17 cellular contexts compared by ENCODE assay signal in the genomic region with DNA sequence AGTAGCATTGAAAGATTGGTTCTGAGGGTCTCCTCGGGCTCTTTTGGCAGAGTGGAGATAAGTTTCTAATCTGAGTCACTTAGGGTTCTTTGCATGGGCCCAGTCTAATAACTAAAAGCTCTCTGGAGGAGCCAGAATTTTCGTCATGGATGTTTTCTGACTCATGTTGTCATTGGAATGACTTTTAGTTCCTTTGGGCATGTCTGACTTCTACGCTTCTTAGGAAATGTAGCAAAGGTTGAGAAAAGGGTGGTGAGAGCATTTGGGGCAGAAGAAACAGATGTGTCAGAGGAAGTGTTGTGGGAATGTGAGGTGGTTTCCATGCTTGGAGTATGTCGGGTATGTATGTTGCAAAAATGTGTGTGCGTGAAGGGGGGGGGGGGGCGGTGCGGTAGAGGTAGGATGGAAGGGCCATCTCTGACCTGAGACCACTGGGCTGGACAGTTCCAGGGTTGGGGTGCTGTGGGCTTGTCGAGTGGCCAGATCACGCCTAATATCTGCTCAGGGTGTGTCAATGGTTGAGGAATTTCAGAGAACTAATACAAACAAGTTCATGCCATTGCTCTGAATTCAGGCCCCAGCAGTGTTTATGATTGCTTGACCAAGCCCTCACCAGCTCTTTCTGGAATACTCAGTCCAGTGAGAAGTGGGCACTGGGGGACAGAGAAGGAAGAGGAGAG. TPM values are rescaled to one million over a fixed set of nuclear protein-coding genes. Genes with fewer than 3 reads are reported as not detected.
DNase-seq lines count a peak whose midpoint lies in the region; TF ChIP-seq lines count a peak whose summit lies in the region.
"Had no signal": no experiment of that assay in that cellular context is flagged by ENCODE, and none has a peak within 500 bp of the region (broad histone marks: within the 10 kb centered on the region; RNA-seq: fewer than 3 reads in every experiment).

No MANE protein-coding gene starts in this region.

- no peaks in the 10 kb centered on the region for H3K9me2 ChIP-seq in PC-9 (ENCODE audit: insufficient read depth)

- H3K9me3 ChIP-seq in PC-9 (ENCODE audit: insufficient read depth, low read depth): no peaks in the 10 kb centered on the region
- H3K9me3 ChIP-seq: stomach had no signal

- CTCF ChIA-PET in PC-9 (lab: Charles Lee): no interaction called here

- intact Hi-C loops in PC-9 (cut with micrococcal nuclease; ENCODE audit: unreplicated experiment): no loop called here
- intact Hi-C loops in activated T-helper 2 cell treated with anti-CD3 and anti-CD28 coated beads, Interferon-gamma antibody, Interleukin-2, Interleukin-4, amounts not matched to agents 10 μg/mL and 5 μg/mL and 100 μg/mL, durations not matched to agents 14 hours and 24 hours and 36 hours (cut with micrococcal nuclease): no loop called here

- BruUV-seq in PC-9 (replicated peaks; lab: Mats Ljungman, UMichigan): no TSS peak

- no peaks in the 10 kb centered on the region for H3K9me3 Mint-ChIP-seq in activated T-helper 2 cell treated with anti-CD3 and anti-CD28 coated beads, Interferon-gamma antibody, Interleukin-2, Interleukin-4, amounts not matched to agents 10 μg/mL and 5 μg/mL and 100 μg/mL, durations not matched to agents 14 hours and 24 hours and 36 hours
- H3K9me3 Mint-ChIP-seq: neural crest cell had no signal

- no peak overlapping the region for H3K27ac ChIP-seq in PC-9
- H3K27ac ChIP-seq: C4-2B, stomach had no signal

- H3K4me3 Mint-ChIP-seq in activated T-helper 2 cell treated with anti-CD3 and anti-CD28 coated beads, Interferon-gamma antibody, Interleukin-2, Interleukin-4, amounts not matched to agents 10 μg/mL and 5 μg/mL and 100 μg/mL, durations not matched to agents 14 hours and 24 hours and 36 hours (ENCODE audit: low read depth): no peak overlapping the region
- H3K4me3 Mint-ChIP-seq: neural crest cell had no signal

- H3K27me3 ChIP-seq in PC-9 (ENCODE audit: insufficient read depth, low read depth): no peaks in the 10 kb centered on the region
- H3K27me3 ChIP-seq: stomach had no signal

- 0 out of 2 replicates have a peak, but pooled peaks cover 3% of the 10 kb centered on the region for H3F3A ChIP-seq in PC-9 (ENCODE audit: insufficient read depth, low read depth)

- no peak overlapping the region for H3K27ac Mint-ChIP-seq in activated T-helper 2 cell treated with anti-CD3 and anti-CD28 coated beads, Interferon-gamma antibody, Interleukin-2, Interleukin-4, amounts not matched to agents 10 μg/mL and 5 μg/mL and 100 μg/mL, durations not matched to agents 14 hours and 24 hours and 36 hours

- no peak overlapping the region for H3K4me3 ChIP-seq in AG10803 (ENCODE audit: low read length)
- H3K4me3 ChIP-seq in PC-9: no peak overlapping the region
- H3K4me3 ChIP-seq in epithelial cell of proximal tubule (ENCODE audit: low read depth, low read length): no peak overlapping the region
- H3K4me3 ChIP-seq: stomach had no signal

- no peaks in the 10 kb centered on the region for H4K20me1 ChIP-seq in PC-9 (ENCODE audit: insufficient read depth)

- H3K4me2 ChIP-seq in PC-9: peak overlapping the region; percentile 29; the same call in 1 of the 2 replicates

- no peaks in the 10 kb centered on the region for H3K36me3 Mint-ChIP-seq in activated T-helper 2 cell treated with anti-CD3 and anti-CD28 coated beads, Interferon-gamma antibody, Interleukin-2, Interleukin-4, amounts not matched to agents 10 μg/mL and 5 μg/mL and 100 μg/mL, durations not matched to agents 14 hours and 24 hours and 36 hours (ENCODE audit: low read depth)

- no peaks in the 10 kb centered on the region for H3K4me1 Mint-ChIP-seq in activated T-helper 2 cell treated with anti-CD3 and anti-CD28 coated beads, Interferon-gamma antibody, Interleukin-2, Interleukin-4, amounts not matched to agents 10 μg/mL and 5 μg/mL and 100 μg/mL, durations not matched to agents 14 hours and 24 hours and 36 hours (ENCODE audit: low read depth)

- peaks cover 17% of the 10 kb centered on the region for H3K4me1 ChIP-seq in PC-9 (replicated peaks; ENCODE audit: insufficient read depth)

- DNase-seq in AG10803 (ENCODE audit: low read depth) (peak; percentile 99), PC-9 (peak; percentile 14 to 64), epithelial cell of proximal tubule (ENCODE audit: low read depth) (peak; percentile 19), non-pigmented ciliary epithelial cell (ENCODE audit: low read depth) (peak; percentile 76), SK-N-DZ (ENCODE audit: low spot score) (no peak), CD1c-positive myeloid dendritic cell (ENCODE audit: extremely low spot score) (no peak)
- DNase-seq in stimulated activated naive CD4-positive, alpha-beta T cell treated with Interleukin-2 at 50 U/mL for 16 hours (lab: John Stamatoyannopoulos, UW): no peak
- DNase-seq in activated T-helper 2 cell treated with anti-CD3 and anti-CD28 coated beads, Interferon-gamma antibody, Interleukin-2, Interleukin-4, amounts not matched to agents 10 μg/mL and 5 μg/mL and 100 μg/mL, durations not matched to agents 14 hours and 24 hours and 36 hours (ENCODE audit: low spot score): no peak
- DNase-seq: activated CD4-positive, alpha-beta T cell treated with anti-CD3 and anti-CD28 coated beads, Interleukin-2, amount 50 U/mL, for 48 hours; activated naive CD4-positive, alpha-beta T cell treated with Interleukin-2 at 50 U/mL for 16 hours; effector memory CD4-positive, alpha-beta T cell; kidney; NCI-H446 treated with DMSO at 0.1 percent for 48 hours; stimulated activated CD4-positive, alpha-beta T cell treated with anti-CD3 and anti-CD28 coated beads, Interleukin-2, amount 100 ng/mL, for 24 hours; stomach had no signal

- no peaks in the 10 kb centered on the region for H3K79me2 ChIP-seq in PC-9 (ENCODE audit: low read depth)

- H3K27me3 Mint-ChIP-seq in activated T-helper 2 cell treated with anti-CD3 and anti-CD28 coated beads, Interferon-gamma antibody, Interleukin-2, Interleukin-4, amounts not matched to agents 10 μg/mL and 5 μg/mL and 100 μg/mL, durations not matched to agents 14 hours and 24 hours and 36 hours (ENCODE audit: low read depth): peaks cover 6% of the 10 kb centered on the region

- no peaks in the 10 kb centered on the region for H3K36me3 ChIP-seq in PC-9 (ENCODE audit: low read depth)
- H3K36me3 ChIP-seq: stomach had no signal

- POLR2A ChIA-PET in PC-9 (lab: Charles Lee; ENCODE audit: unreplicated experiment): no interaction called here

- TF ChIP-seq CTCF in AG10803 (conservative IDR thresholded peaks at IDR 0.05; ENCODE audit: low read length) (no peak), PC-9 (conservative IDR thresholded peaks at IDR 0.05) (no peak), epithelial cell of proximal tubule (conservative IDR thresholded peaks at IDR 0.05; ENCODE audit: low read depth, low read length) (no peak)

- H2AFZ ChIP-seq in PC-9: no peak overlapping the region

RNA-seq across cellular contexts. Expression of gene KLHL29, which starts 26.9 kb away (rescaled TPM):
- 3.1 and 3.4 TPM in 2 replicates for total RNA-seq in PC-9 (2021)
- total RNA-seq in epithelial cell of proximal tubule: 7.7 and 12.0 TPM in 2 replicates
- 7.1 and 7.6 TPM in 2 replicates for polyA plus RNA-seq in SK-N-DZ (2014; cell fraction: cytosol; rRNA removed)
- polyA plus RNA-seq in SK-N-DZ (2014; cell fraction: nucleus; rRNA removed): 8.7 and 13.2 TPM in 2 replicates
- 3.0 and 3.4 TPM in 2 replicates for total RNA-seq in activated T-helper 2 cell treated with anti-CD3 and anti-CD28 coated beads, Interferon-gamma antibody, Interleukin-2, Interleukin-4, amounts not matched to agents 10 μg/mL and 5 μg/mL and 100 μg/mL, durations not matched to agents 14 hours and 24 hours and 36 hours

Comparison
In these comparisons a context has a peak if more than half of its experiments do, and no peak if none do; other contexts are left out.
1. DNase-seq: peak in AG10803 (single experiment), PC-9 (2 of 2), epithelial cell of proximal tubule (single experiment) and non-pigmented ciliary epithelial cell (single experiment); none in stimulated activated naive CD4-positive, alpha-beta T cell treated with Interleukin-2 at 50 U/mL for 16 hours (single experiment), SK-N-DZ (single experiment), CD1c-positive myeloid dendritic cell (single experiment) and activated T-helper 2 cell treated with anti-CD3 and anti-CD28 coated beads, Interferon-gamma antibody, Interleukin-2, Interleukin-4, amounts not matched to agents 10 μg/mL and 5 μg/mL and 100 μg/mL, durations not matched to agents 14 hours and 24 hours and 36 hours (single experiment).